8 cellular contexts compared by ENCODE assay signal in the genomic region with DNA sequence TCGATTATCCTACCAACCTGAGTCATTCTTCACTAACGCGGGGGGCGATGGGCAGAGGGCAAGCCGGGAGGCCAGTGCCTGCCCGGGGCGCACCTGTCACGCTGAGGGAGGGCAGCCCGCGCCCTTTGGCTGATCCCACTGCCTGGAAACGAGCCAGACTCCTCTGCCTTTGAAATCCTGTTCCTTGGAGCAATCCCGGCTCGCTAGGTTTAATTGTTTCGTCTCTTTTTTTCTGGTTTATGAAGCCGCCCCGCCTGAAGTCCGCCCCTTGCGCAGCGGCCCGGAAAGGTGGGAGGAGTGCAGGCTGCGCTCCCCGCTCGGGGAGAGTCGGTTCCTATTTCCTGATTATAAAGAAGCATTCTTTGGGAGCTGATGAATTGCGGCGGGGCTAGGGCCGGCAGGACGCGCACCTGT.
A peak's percentile ranks its signal among the peaks of the same experiment; 100 is the strongest.
DNase-seq lines count a peak whose midpoint lies in the region; ATAC-seq and TF ChIP-seq lines count a peak whose summit lies in the region.

No MANE protein-coding gene starts in this region.

- H3K4me3 ChIP-seq in SJCRH30 (peak overlapping the region; percentile 42), dorsolateral prefrontal cortex (peak overlapping the region; percentile 20 to 66 (median 45))

- no peaks in the 10 kb centered on the region for H3K9me3 ChIP-seq in SJCRH30 (replicated peaks)

- no peak overlapping the region for H3K27ac Mint-ChIP-seq in neural crest cell (ENCODE audit: unreplicated experiment)

- no peaks in the 10 kb centered on the region for H3K36me3 ChIP-seq in SJCRH30

- peaks cover 21% of the 10 kb centered on the region for H3K4me1 Mint-ChIP-seq in neural crest cell

- TF ChIP-seq CTCF in dorsolateral prefrontal cortex (IDR thresholded peaks at IDR 0.05 in 54 of 56, conservative IDR thresholded peaks at IDR 0.05 in 2 of 56; ENCODE audit: low read depth in 1 of 56, partially characterized antibody in 56 of 56) = no peak
- no peak for TF ChIP-seq CTCF in neural crest cell (conservative IDR thresholded peaks at IDR 0.05)

- intact Hi-C loops in dorsolateral prefrontal cortex (cut with DNase I) = no loop called here

- ATAC-seq in HG03108 (IDR thresholded peaks at IDR 0.05; ENCODE audit: unreplicated experiment) (peak; percentile 18), GM18873 (IDR thresholded peaks at IDR 0.05; ENCODE audit: low FRiP score, unreplicated experiment) (no peak)

- peak overlapping the region; percentile 50 for H3K4me3 Mint-ChIP-seq in neural crest cell

- H3K27me3 ChIP-seq in SJCRH30 (no peaks in the 10 kb centered on the region), dorsolateral prefrontal cortex (peaks cover 0 to 66% (median 23%) of the 10 kb centered on the region in 45 donors)

- H3K4me1 ChIP-seq in SJCRH30 = no peaks in the 10 kb centered on the region

- DNase-seq in DMS53 treated with DMSO at 0.1 percent for 48 hours (lab: John Stamatoyannopoulos, UW; ENCODE audit: unreplicated experiment) = peak; percentile 53
- peak; percentile 87 to 88 for DNase-seq in SJCRH30
- DNase-seq in dorsolateral prefrontal cortex = peak in 1 of 10 donors; percentile 6
- no peak for DNase-seq in neural crest cell (ENCODE audit: low read depth, low spot score)
- DNase-seq in SKM-1 (lab: John Stamatoyannopoulos, UW; ENCODE audit: unreplicated experiment) = no peak
- DNase-seq in SIG-M5 treated with dmso at 0.1 percent for 504 hours (lab: John Stamatoyannopoulos, UW; ENCODE audit: unreplicated experiment) = no peak

- H3K27me3 Mint-ChIP-seq in neural crest cell (ENCODE audit: low read depth) = peaks cover 48% of the 10 kb centered on the region

- H3K9me3 Mint-ChIP-seq in neural crest cell = no peaks in the 10 kb centered on the region

- peaks cover 3% of the 10 kb centered on the region for H3K36me3 Mint-ChIP-seq in neural crest cell (ENCODE audit: low read depth)

- H3K27ac ChIP-seq in SJCRH30 (peak overlapping the region; percentile 68), dorsolateral prefrontal cortex (peak overlapping the region in 10 of 59 donors; percentile 2 to 65 (median 23))

Comparison
In these comparisons a context has a peak if more than half of its experiments do, and no peak if none do; other contexts are left out.
1. DNase-seq: peak in DMS53 treated with DMSO at 0.1 percent for 48 hours (single experiment) and SJCRH30 (2 of 2); none in neural crest cell (single experiment), SKM-1 (single experiment) and SIG-M5 treated with dmso at 0.1 percent for 504 hours (single experiment).